In the genomic region with DNA sequence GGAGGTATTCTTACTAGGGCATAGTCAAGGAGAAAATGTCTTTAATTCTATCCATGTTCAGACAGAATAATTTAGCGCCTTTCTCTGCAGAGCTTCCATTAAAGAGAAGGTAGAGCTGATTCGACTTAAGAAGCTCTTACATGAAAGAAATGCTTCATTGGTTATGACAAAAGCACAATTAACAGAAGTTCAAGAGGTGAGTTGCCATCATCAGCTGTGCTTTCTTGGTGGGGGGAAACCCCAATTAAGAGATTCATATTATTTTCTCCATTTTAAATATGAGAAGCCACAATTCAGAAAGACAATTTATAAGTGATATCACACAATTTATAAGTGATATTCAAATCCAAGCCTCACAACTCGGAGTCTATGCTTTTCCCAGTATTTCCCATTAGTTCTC, we compare ENCODE assay signal across 13 cellular contexts. TPM values are rescaled to one million over a fixed set of nuclear protein-coding genes. Genes with fewer than 3 reads are reported as not detected.
DNase-seq lines count a peak whose midpoint lies in the region; ATAC-seq, FAIRE-seq and TF ChIP-seq lines count a peak whose summit lies in the region.
"Had no signal": no experiment of that assay in that cellular context is flagged by ENCODE, and none has a peak within 500 bp of the region (broad histone marks: within the 10 kb centered on the region; RNA-seq: fewer than 3 reads in every experiment).

No MANE protein-coding gene starts in this region.

- H3K4me2 ChIP-seq in K562 (ENCODE audit: insufficient read depth, low read length): peak overlapping the region; percentile 79; the same call in 1 of the 2 replicates

- intact Hi-C loops in K562 (cut with micrococcal nuclease) (loop anchor here (5.0 kb wide), 1 partner anchor 40 kb away; a partner anchor contains a TSS), vagina (cut with DNase I) (no loop called here), tibial artery (cut with DNase I; ENCODE audit: low total_unique reads) (no loop called here)

- peak overlapping the region; percentile 84 for H2AFZ ChIP-seq in K562 (ENCODE audit: low read depth, low read length)

- no peaks in the 10 kb centered on the region for H3K36me3 Mint-ChIP-seq in CD4-positive, CD25-positive, alpha-beta regulatory T cell
- H3K36me3 Mint-ChIP-seq in naive B cell: no peaks in the 10 kb centered on the region
- H3K36me3 Mint-ChIP-seq: CD14-positive monocyte had no signal

- H3K36me3 ChIP-seq in CD4-positive, CD25-positive, alpha-beta regulatory T cell (ENCODE audit: control insufficient read depth, insufficient read depth, low read length): no peaks in the 10 kb centered on the region
- H3K36me3 ChIP-seq in HUES48 (ENCODE audit: control insufficient read depth, insufficient read depth, low read length) (no peaks in the 10 kb centered on the region), K562 (ENCODE audit: control insufficient read depth, insufficient read depth, low read length) (no peaks in the 10 kb centered on the region), vagina (no peaks in the 10 kb centered on the region), tibial artery (no peaks in the 10 kb centered on the region)

- H3K4me1 Mint-ChIP-seq in CD4-positive, CD25-positive, alpha-beta regulatory T cell: peaks cover 12 to 22% (median 18%) of the 10 kb centered on the region in 4 donors
- H3K4me1 Mint-ChIP-seq in naive B cell: peaks cover 20 to 29% (median 24%) of the 10 kb centered on the region in 3 donors

- peak overlapping the region in 2 of 4 donors; percentile 10 to 60 for H3K4me3 Mint-ChIP-seq in CD4-positive, CD25-positive, alpha-beta regulatory T cell
- peak overlapping the region; percentile 77 to 97 (median 87) for H3K4me3 Mint-ChIP-seq in naive B cell

- DNase-seq in CD4-positive, CD25-positive, alpha-beta regulatory T cell: no peak
- DNase-seq in K562 (ENCODE audit: extremely low read depth in 1 of 4, low spot score in 3 of 4): no peak
- peak; percentile 47 for DNase-seq in naive B cell
- DNase-seq in vagina (ENCODE audit: extremely low spot score in 2 of 2): no peak
- DNase-seq in tibial artery: no peak
- DNase-seq in NCI-H1436 treated with DMSO at 0.1 percent for 48 hours (lab: John Stamatoyannopoulos, UW): no peak
- DNase-seq: NCI-H1092; psoas muscle; stimulated activated CD4-positive, alpha-beta T cell treated with anti-CD3 and anti-CD28 coated beads, Interleukin-4, amount 100 ng/mL, for 4 hours had no signal

- BruUV-seq in K562 (replicated peaks; lab: Mats Ljungman, UMichigan): no TSS peak

- peaks cover 16% of the 10 kb centered on the region for H3K4me1 ChIP-seq in CD4-positive, CD25-positive, alpha-beta regulatory T cell (ENCODE audit: control insufficient read depth, insufficient read depth, low read length, poor library complexity, severe bottlenecking)
- H3K4me1 ChIP-seq in HUES48 (ENCODE audit: control insufficient read depth, insufficient read depth, low read length) (peaks cover 20% of the 10 kb centered on the region), K562 (replicated peaks in 1 of 2; ENCODE audit: control insufficient read depth in 2 of 2, insufficient read depth in 2 of 2, low read length in 2 of 2) (peaks cover 0 to 10% of the 10 kb centered on the region in 2 experiments; a peak in 3 of 5 replicates), vagina (peaks cover 6% of the 10 kb centered on the region), tibial artery (no peaks in the 10 kb centered on the region)
- H3K4me1 ChIP-seq: psoas muscle had no signal

- peak overlapping the region; percentile 91 to 99 (median 91) for H3K27ac Mint-ChIP-seq in CD4-positive, CD25-positive, alpha-beta regulatory T cell
- peak overlapping the region; percentile 86 to 96 (median 94) for H3K27ac Mint-ChIP-seq in naive B cell

- 54% methylated on average over 3 of the region's 3 CpGs for WGBS in K562 (ENCODE audit: insufficient coverage, low coverage, missing lambda C conversion rate)

- FAIRE-seq in K562 (lab: Jason Lieb, UNC): no peak

- POLR2A ChIA-PET in K562 (lab: Yijun Ruan, JAX): interaction anchor here (0.8 to 1.2 kb wide), 3 partner anchors 8 to 75 kb away, joined by 3 read pairs; no protein-coding TSS in a partner anchor

- no peaks in the 10 kb centered on the region for H3K9me3 ChIP-seq in CD4-positive, CD25-positive, alpha-beta regulatory T cell (ENCODE audit: control insufficient read depth in 2 of 2, low read length in 2 of 2)
- H3K9me3 ChIP-seq in HUES48 (ENCODE audit: control insufficient read depth, insufficient read depth, low read length) (no peaks in the 10 kb centered on the region), K562 (replicated peaks; ENCODE audit: control insufficient read depth, insufficient read depth, low read depth, low read length) (no peaks in the 10 kb centered on the region), vagina (no peaks in the 10 kb centered on the region), tibial artery (no peaks in the 10 kb centered on the region)
- H3K9me3 ChIP-seq: psoas muscle had no signal

- TF ChIP-seq RAD21 in K562 (CRISPR knock-in tag; conservative IDR thresholded peaks at IDR 0.05 in 1 of 2, IDR thresholded peaks at IDR 0.05 in 1 of 2): no peak

- TF ChIP-seq POLR2A in K562 (conservative IDR thresholded peaks at IDR 0.05) (no peak), vagina (IDR thresholded peaks at IDR 0.05) (no peak)

- peaks cover 2% of the 10 kb centered on the region for H3K27me3 ChIP-seq in CD4-positive, CD25-positive, alpha-beta regulatory T cell (ENCODE audit: control insufficient read depth, insufficient read depth, low read length)
- H3K27me3 ChIP-seq in HUES48 (ENCODE audit: control insufficient read depth, insufficient read depth, low read length) (no peaks in the 10 kb centered on the region), K562 (ENCODE audit: control insufficient read depth in 2 of 2, insufficient read depth in 2 of 2, low read length in 2 of 2) (no peaks in the 10 kb centered on the region), vagina (no peaks in the 10 kb centered on the region), tibial artery (peaks cover 0 to 26% of the 10 kb centered on the region in 2 donors)

- H4K20me1 ChIP-seq in K562 (replicated peaks; ENCODE audit: control insufficient read depth, insufficient read depth, low read length): no peaks in the 10 kb centered on the region

- H3K9me3 Mint-ChIP-seq in CD4-positive, CD25-positive, alpha-beta regulatory T cell: peaks cover 0 to 1% (median 0%) of the 10 kb centered on the region in 7 donors
- peaks cover 0 to 1% (median 0%) of the 10 kb centered on the region in 7 donors for H3K9me3 Mint-ChIP-seq in naive B cell

- peaks cover 34% of the 10 kb centered on the region for H3K27me3 Mint-ChIP-seq in CD4-positive, CD25-positive, alpha-beta regulatory T cell
- H3K27me3 Mint-ChIP-seq in naive B cell: peaks cover 0 to 3% (median 0%) of the 10 kb centered on the region in 3 donors

- H3K79me2 ChIP-seq in K562 (ENCODE audit: control insufficient read depth, insufficient read depth, low read length): no peaks in the 10 kb centered on the region

- no peak for TF ChIP-seq EP300 in K562 (IDR thresholded peaks at IDR 0.05; ENCODE audit: low read length)

- in situ Hi-C loops in K562 (cut with MboI): no loop called here

- H3K9me1 ChIP-seq in K562 (ENCODE audit: control insufficient read depth, insufficient read depth, low read length): no peaks in the 10 kb centered on the region

- TF ChIP-seq CTCF in K562 (IDR thresholded peaks at IDR 0.05 in 2 of 3, conservative IDR thresholded peaks at IDR 0.05 in 1 of 3; ENCODE audit: insufficient read depth in 2 of 3, low read depth in 1 of 3, low read length in 3 of 3): no peak
- no peak for TF ChIP-seq CTCF in vagina (IDR thresholded peaks at IDR 0.05)
- TF ChIP-seq CTCF in tibial artery (IDR thresholded peaks at IDR 0.05): no peak

- peak overlapping the region; percentile 81; the same call in 1 of the 2 replicates for H3K9ac ChIP-seq in HUES48 (ENCODE audit: low read depth, low read length)
- H3K9ac ChIP-seq in K562 (ENCODE audit: insufficient read depth in 1 of 2, low read depth in 2 of 2, low read length in 2 of 2): peak overlapping the region in 1 of 2 experiments; percentile 92; a peak in 2 of 4 replicates

- H3K27ac ChIP-seq in CD4-positive, CD25-positive, alpha-beta regulatory T cell (ENCODE audit: insufficient read depth, low read length, poor library complexity, severe bottlenecking): no peak overlapping the region
- H3K27ac ChIP-seq in HUES48 (ENCODE audit: low read depth, low read length): peak overlapping the region; percentile 96
- H3K27ac ChIP-seq in K562 (ENCODE audit: extremely low read depth, low read depth, low read length): peak overlapping the region; percentile 98
- H3K27ac ChIP-seq in vagina: no peak overlapping the region
- H3K27ac ChIP-seq in tibial artery: no peak overlapping the region

- H3K4me3 ChIP-seq in CD4-positive, CD25-positive, alpha-beta regulatory T cell (ENCODE audit: low read depth, low read length): no peak overlapping the region
- H3K4me3 ChIP-seq in HUES48 (ENCODE audit: low read depth, low read length): peak overlapping the region; percentile 66
- H3K4me3 ChIP-seq in K562: no peak overlapping the region
- H3K4me3 ChIP-seq in vagina: no peak overlapping the region
- H3K4me3 ChIP-seq in tibial artery: no peak overlapping the region
- H3K4me3 ChIP-seq: lung had no signal

- no peak for ATAC-seq in CD4-positive, CD25-positive, alpha-beta regulatory T cell (ENCODE audit: low read depth in 2 of 2)
- ATAC-seq in K562 (no peak), naive B cell (ENCODE audit: low read depth in 2 of 2) (peak; percentile 65 to 69), GM21526 (IDR thresholded peaks at IDR 0.05; ENCODE audit: low FRiP score, unreplicated experiment) (no peak)

- CTCF ChIA-PET in K562 (lab: Yijun Ruan, JAX; ENCODE audit: low intra/inter-chr PET ratio): no interaction called here

RNA-seq across cellular contexts. Expression of a gene that starts 27.8 kb away (rescaled TPM):
- not detected for total RNA-seq in CD4-positive, CD25-positive, alpha-beta regulatory T cell
- under 1 TPM in 1 of 4 donors, not detected in 3; 0.10 TPM for polyA plus RNA-seq in CD4-positive, CD25-positive, alpha-beta regulatory T cell
- 1.3 and 1.5 TPM in 2 replicates for total RNA-seq in K562 (2011; cell fraction: chromatin; rRNA removed; ENCODE audit: low replicate concordance)
- total RNA-seq in K562 (2011; cell fraction: nucleolus; rRNA removed): 0.33 and 0.92 TPM in 2 replicates
- total RNA-seq in K562 (2011; cell fraction: nucleoplasm; rRNA removed): 1.1 TPM in 2 replicates
- total RNA-seq in K562 (2014; rRNA removed): 0.53 and 0.95 TPM in 2 replicates
- 0.61 and 0.76 TPM in 2 replicates for total RNA-seq in K562 (2014; rRNA removed; fragmentation: Illumina TruSeq; extraction: Trizol)
- 0.41 and 0.72 TPM in 2 replicates for total RNA-seq in K562 (2015; rRNA removed; fragmentation: Illumina TruSeq; extraction: Trizol)
- 0.31 and 0.47 TPM in 2 replicates for total RNA-seq in K562 (2021)
- polyA plus RNA-seq in K562 (2011; rRNA removed): 0.56 and 0.80 TPM in 2 replicates
- polyA plus RNA-seq in K562 (2011; cell fraction: cytosol; rRNA removed): 0.09 and 0.38 TPM in 2 replicates
- 1.2 and 1.5 TPM in 2 replicates for polyA plus RNA-seq in K562 (2011; cell fraction: nucleus; rRNA removed)
- polyA plus RNA-seq in K562 (2012): 0.39 and 0.62 TPM in 2 replicates
- polyA plus RNA-seq in K562 (2014; fragmentation: Illumina TruSeq; extraction: Trizol): 0.33 and 0.86 TPM in 2 replicates
- polyA plus RNA-seq in K562 (2014; fragmentation: Nextera tagmentation; extraction: Ambion mirVana): under 1 TPM in 1 of 2 experiments, not detected in 1; 0.49 TPM
- polyA plus RNA-seq in K562 (2014; rRNA removed): 0.31 and 0.57 TPM in 2 replicates
- polyA minus RNA-seq in K562 (2011; rRNA and poly(A)+ RNA removed): 0.39 and 1.1 TPM in 2 replicates
- not detected in 2 replicates for polyA minus RNA-seq in K562 (2011; cell fraction: cytosol; rRNA and poly(A)+ RNA removed)
- 0.22 and 0.27 TPM in 2 replicates for polyA minus RNA-seq in K562 (2011; cell fraction: nucleus; rRNA and poly(A)+ RNA removed)
- polyA plus RNA-seq in naive B cell (ENCODE audit: low read depth in 6 of 6): under 1 TPM in 1 of 6 donors, not detected in 5; 0.26 TPM
- total RNA-seq in vagina: not detected
- total RNA-seq: psoas muscle had no signal

RNA-seq across cellular contexts. Expression of a gene that starts 38.4 kb away (rescaled TPM):
- total RNA-seq in CD4-positive, CD25-positive, alpha-beta regulatory T cell: 582 TPM
- 100 to 1,000 TPM; 752 to 840 (median 794) TPM for polyA plus RNA-seq in CD4-positive, CD25-positive, alpha-beta regulatory T cell
- 279 and 404 TPM in 2 replicates for total RNA-seq in K562 (2011; cell fraction: chromatin; rRNA removed; ENCODE audit: low replicate concordance)
- 241 and 299 TPM in 2 replicates for total RNA-seq in K562 (2011; cell fraction: nucleolus; rRNA removed)
- total RNA-seq in K562 (2011; cell fraction: nucleoplasm; rRNA removed): 371 and 436 TPM in 2 replicates
- total RNA-seq in K562 (2014; rRNA removed) (957 and 1,143 TPM in 2 replicates), K562 (2014; rRNA removed; fragmentation: Illumina TruSeq; extraction: Trizol) (1,233 and 1,451 TPM in 2 replicates), K562 (2015; rRNA removed; fragmentation: Illumina TruSeq; extraction: Trizol) (1,173 and 1,191 TPM in 2 replicates), K562 (2021) (795 and 814 TPM in 2 replicates), vagina (345 TPM)
- polyA plus RNA-seq in K562 (2011; rRNA removed) (1,168 and 1,525 TPM in 2 replicates), K562 (2014; fragmentation: Illumina TruSeq; extraction: Trizol) (1,403 and 1,557 TPM in 2 replicates), K562 (2014; fragmentation: Nextera tagmentation; extraction: Ambion mirVana) (1,000 to 10,000 TPM in 1 of 2 experiments, 100 to 1,000 TPM in 1; 679 to 1,238 TPM), K562 (2014; rRNA removed) (1,109 and 1,156 TPM in 2 replicates), naive B cell (ENCODE audit: low read depth in 6 of 6) (1,000 to 10,000 TPM in 2 of 6 donors, 100 to 1,000 TPM in 4; 797 to 1,243 (median 873) TPM)
- 443 and 790 TPM in 2 replicates for polyA plus RNA-seq in K562 (2011; cell fraction: cytosol; rRNA removed)
- polyA plus RNA-seq in K562 (2011; cell fraction: nucleus; rRNA removed): 357 and 429 TPM in 2 replicates
- 753 and 1,086 TPM in 2 replicates for polyA plus RNA-seq in K562 (2012)
- 947 and 1,115 TPM in 2 replicates for polyA minus RNA-seq in K562 (2011; rRNA and poly(A)+ RNA removed)
- polyA minus RNA-seq in K562 (2011; cell fraction: cytosol; rRNA and poly(A)+ RNA removed): 289 and 374 TPM in 2 replicates
- polyA minus RNA-seq in K562 (2011; cell fraction: nucleus; rRNA and poly(A)+ RNA removed): 200 and 293 TPM in 2 replicates

Comparison
In these comparisons a context has a peak if more than half of its experiments do, and no peak if none do; other contexts are left out.
1. ATAC-seq: peak in naive B cell (2 of 2); none in CD4-positive, CD25-positive, alpha-beta regulatory T cell (0 of 2), K562 (single experiment) and GM21526 (single experiment).
2. H3K27ac ChIP-seq: peak in HUES48 (single experiment) and K562 (single experiment); none in CD4-positive, CD25-positive, alpha-beta regulatory T cell (single experiment), vagina (single experiment) and tibial artery (0 of 2).